ENCODE assay signal across 8 cellular contexts in genomic region chr13:111189064-111189505, GRCh38.
DNase-seq lines count a peak whose midpoint lies in the region; ATAC-seq and TF ChIP-seq lines count a peak whose summit lies in the region.
"Not testable (repeated sequence)": the region's sequence is repeated elsewhere in the genome, so short reads cannot be mapped to it uniquely, and the experiment has no call there.

No MANE protein-coding gene starts in this region.

- not testable (repeated sequence) for H3K27me3 Mint-ChIP-seq in activated CD8-positive, alpha-beta T cell treated with anti-CD3 and anti-CD28 coated beads, Interleukin-2, amount 10 ng/mL, durations not matched to agents 7 days and 5 days (ENCODE audit: low read depth); osteocyte (ENCODE audit: unreplicated experiment)

- H3K36me3 Mint-ChIP-seq in activated CD8-positive, alpha-beta T cell treated with anti-CD3 and anti-CD28 coated beads, Interleukin-2, amount 10 ng/mL, durations not matched to agents 7 days and 5 days (ENCODE audit: low read depth) = peaks cover 56% of the 10 kb centered on the region
- H3K36me3 Mint-ChIP-seq in osteocyte (ENCODE audit: unreplicated experiment) = not testable (repeated sequence)

- not testable (repeated sequence) for H3K27me3 ChIP-seq in thoracic aorta (replicated peaks; ENCODE audit: insufficient read depth)

- H3K4me1 Mint-ChIP-seq in activated CD8-positive, alpha-beta T cell treated with anti-CD3 and anti-CD28 coated beads, Interleukin-2, amount 10 ng/mL, durations not matched to agents 7 days and 5 days (ENCODE audit: low read depth) = peaks cover 87% of the 10 kb centered on the region
- peaks cover 66% of the 10 kb centered on the region for H3K4me1 Mint-ChIP-seq in osteocyte (ENCODE audit: unreplicated experiment)

- CTCF ChIA-PET in activated CD8-positive, alpha-beta T cell treated with anti-CD3 and anti-CD28 coated beads, Interleukin-2, amount 10 ng/mL, durations not matched to agents 7 days and 5 days (lab: Charles Lee) = interaction anchor here (0.6 to 2.4 kb wide), 10 partner anchors 9 to 285 kb away, joined by 3 to 10 read pairs (median 4); no protein-coding TSS in a partner anchor

- DNase-seq in GF-D8 (lab: John Stamatoyannopoulos, UW) = peak; percentile 77
- DNase-seq in T-helper 2 cell = peak in 4 of 5 experiments; percentile 20 to 90 (median 64)
- peak; percentile 89 for DNase-seq in activated CD8-positive, alpha-beta T cell treated with anti-CD3 and anti-CD28 coated beads, Interleukin-2, amount 10 ng/mL, durations not matched to agents 7 days and 5 days
- peak; percentile 14 to 40 for DNase-seq in activated T-helper 1 cell treated with anti-CD3 and anti-CD28 coated beads, Interleukin-2, amount 50 U/mL, for 16 hours (ENCODE audit: low read depth in 1 of 2, low spot score in 1 of 2)
- peak; percentile 87 for DNase-seq in central memory CD4-positive, alpha-beta T cell
- not testable (repeated sequence) for DNase-seq in osteocyte (ENCODE audit: extremely low spot score, unreplicated experiment); thoracic aorta (ENCODE audit: low spot score)
- DNase-seq in stimulated activated CD8-positive, alpha-beta memory T cell treated with anti-CD3 and anti-CD28 coated beads, Interleukin-15, amount 100 ng/mL, for 1 hour (ENCODE audit: low read depth) = peak; percentile 27

- H3K4me3 Mint-ChIP-seq in activated CD8-positive, alpha-beta T cell treated with anti-CD3 and anti-CD28 coated beads, Interleukin-2, amount 10 ng/mL, durations not matched to agents 7 days and 5 days = peak overlapping the region; percentile 65
- not testable (repeated sequence) for H3K4me3 Mint-ChIP-seq in osteocyte (ENCODE audit: unreplicated experiment)

- ATAC-seq in activated CD8-positive, alpha-beta T cell treated with anti-CD3 and anti-CD28 coated beads, Interleukin-2, amount 10 ng/mL, durations not matched to agents 7 days and 5 days = peak; percentile 56
- not testable (repeated sequence) for ATAC-seq in thoracic aorta (ENCODE audit: insufficient number of reproducible peaks, low FRiP score, low read depth)

- not testable (repeated sequence) for H3K9me3 ChIP-seq in thoracic aorta

- POLR2A ChIA-PET in activated CD8-positive, alpha-beta T cell treated with anti-CD3 and anti-CD28 coated beads, Interleukin-2, amount 10 ng/mL, durations not matched to agents 7 days and 5 days (lab: Charles Lee) = interaction anchor here (0.7 to 1.5 kb wide), 11 partner anchors 9 to 477 kb away, joined by 3 to 4 read pairs (median 4); no protein-coding TSS in a partner anchor

- peak overlapping the region; percentile 78 to 88 for H3K27ac ChIP-seq in thoracic aorta

- H3K9me3 Mint-ChIP-seq in activated CD8-positive, alpha-beta T cell treated with anti-CD3 and anti-CD28 coated beads, Interleukin-2, amount 10 ng/mL, durations not matched to agents 7 days and 5 days (ENCODE audit: insufficient read depth); osteocyte (ENCODE audit: unreplicated experiment): not testable (repeated sequence)

- peaks cover 47 to 92% of the 10 kb centered on the region in 2 donors for H3K4me1 ChIP-seq in thoracic aorta (ENCODE audit: control insufficient read depth in 1 of 2, low read depth in 2 of 2)

- not testable (repeated sequence) for H3K4me3 ChIP-seq in thoracic aorta

- TF ChIP-seq CTCF in osteocyte (IDR thresholded peaks at IDR 0.05); thoracic aorta (IDR thresholded peaks at IDR 0.05): not testable (repeated sequence)

- H3K27ac Mint-ChIP-seq in activated CD8-positive, alpha-beta T cell treated with anti-CD3 and anti-CD28 coated beads, Interleukin-2, amount 10 ng/mL, durations not matched to agents 7 days and 5 days = peak overlapping the region; percentile 85
- peak overlapping the region; percentile 61 for H3K27ac Mint-ChIP-seq in osteocyte (ENCODE audit: unreplicated experiment)

- not testable (repeated sequence) for H3K36me3 ChIP-seq in thoracic aorta
